Comparison of ENCODE assay signal across 18 cellular contexts in the genomic region with DNA sequence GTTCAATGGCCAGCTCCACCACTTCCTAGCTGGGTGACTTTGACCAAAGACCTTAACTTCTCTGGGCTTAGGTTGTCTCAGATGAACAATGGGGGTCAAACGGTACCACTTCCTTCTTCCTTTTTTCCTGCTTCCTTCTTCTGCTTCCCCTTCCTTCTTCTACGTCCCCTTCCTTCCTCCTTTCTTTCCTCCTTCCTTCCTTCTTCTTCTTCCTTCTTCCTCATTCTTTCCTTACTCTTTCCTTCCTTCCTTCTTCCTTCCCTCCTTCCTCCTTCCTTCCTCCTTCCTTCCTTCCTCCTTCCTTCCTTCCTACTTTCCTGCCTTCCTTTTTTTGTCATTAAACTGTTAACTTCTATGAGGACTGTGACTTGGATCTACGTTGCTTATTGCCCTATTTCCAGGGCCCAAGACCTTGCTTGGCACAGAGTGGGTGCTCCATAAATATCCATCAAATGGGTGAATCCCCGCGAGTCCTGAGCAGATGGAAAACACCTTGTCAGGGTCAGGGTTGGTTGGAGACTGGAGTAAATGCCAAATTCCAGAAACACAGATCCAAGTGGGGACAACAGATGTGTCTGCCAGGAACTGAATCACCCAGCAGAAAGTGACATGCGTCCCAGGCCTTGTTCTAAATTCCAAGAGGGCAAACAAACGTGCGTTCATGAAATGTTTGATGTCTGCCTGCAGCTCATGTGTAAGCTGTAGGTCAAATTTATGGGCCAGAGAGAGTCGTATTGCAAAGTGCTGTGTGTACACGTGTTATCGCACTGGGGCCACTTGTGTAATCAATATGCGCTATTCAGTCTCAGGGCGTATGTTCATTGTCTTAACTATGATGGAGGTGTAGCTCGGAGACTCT.
DNase-seq lines count a peak whose midpoint lies in the region; ATAC-seq, FAIRE-seq and TF ChIP-seq lines count a peak whose summit lies in the region.
"Had no signal": no experiment of that assay in that cellular context is flagged by ENCODE, and none has a peak within 500 bp of the region (broad histone marks: within the 10 kb centered on the region; RNA-seq: fewer than 3 reads in every experiment).

No MANE protein-coding gene starts in this region.

- H3K36me3 Mint-ChIP-seq in nephron (ENCODE audit: low read depth) = peaks cover 4% of the 10 kb centered on the region
- no peaks in the 10 kb centered on the region for H3K36me3 Mint-ChIP-seq in activated CD4-positive, alpha-beta T cell treated with anti-CD3 and anti-CD28 coated beads for 36 hours (ENCODE audit: low read depth)
- H3K36me3 Mint-ChIP-seq: natural killer cell treated with Interleukin-12 subunit alpha and Interleukin-12 subunit beta and Interleukin-15 and Interleukin-18, amount 100 ng/mL, for 72 hours had no signal

- H3K27ac ChIP-seq in HepG2 (ENCODE audit: extremely low read length, insufficient read depth, low read length) (no peak overlapping the region), right lobe of liver (no peak overlapping the region)
- H3K27ac ChIP-seq: gastroesophageal sphincter had no signal

- H3K36me3 ChIP-seq in HepG2 (replicated peaks in 1 of 2; ENCODE audit: control insufficient read depth in 1 of 2, insufficient read depth in 2 of 2, low read length in 2 of 2) (no peaks in the 10 kb centered on the region), right lobe of liver (no peaks in the 10 kb centered on the region)
- H3K36me3 ChIP-seq: gastroesophageal sphincter had no signal

- CTCF ChIA-PET in HepG2 (lab: Yijun Ruan, JAX; ENCODE audit: low intra/inter-chr PET ratio, low total read pairs) = no interaction called here
- CTCF ChIA-PET in activated CD4-positive, alpha-beta T cell treated with anti-CD3 and anti-CD28 coated beads for 36 hours (lab: Charles Lee) = no interaction called here

- H3K9ac ChIP-seq in HepG2 (ENCODE audit: insufficient read depth, low read depth, low read length) = no peak overlapping the region

- H2AFZ ChIP-seq in HepG2 (ENCODE audit: low read length) = no peak overlapping the region

- no peak for TF ChIP-seq POLR2A in HepG2 (IDR thresholded peaks at IDR 0.05; ENCODE audit: insufficient read depth in 1 of 2, low read depth in 2 of 2, low read length in 2 of 2)
- no peak for TF ChIP-seq POLR2A in right lobe of liver (IDR thresholded peaks at IDR 0.05)

- peaks cover 31% of the 10 kb centered on the region for H3K4me1 Mint-ChIP-seq in nephron
- no peaks in the 10 kb centered on the region for H3K4me1 Mint-ChIP-seq in activated CD4-positive, alpha-beta T cell treated with anti-CD3 and anti-CD28 coated beads for 36 hours
- H3K4me1 Mint-ChIP-seq: activated T-helper 17 cell treated with anti-CD3 and anti-CD28 coated beads, Interleukin-2, amount 50 U/mL, for 72 hours had no signal

- H3K4me1 ChIP-seq in HepG2 (ENCODE audit: insufficient read depth, low read length) (peaks cover 19% of the 10 kb centered on the region), right lobe of liver (no peaks in the 10 kb centered on the region)
- H3K4me1 ChIP-seq: gastroesophageal sphincter had no signal

- H3K27me3 Mint-ChIP-seq in nephron (ENCODE audit: low read depth) = peaks cover 32% of the 10 kb centered on the region
- H3K27me3 Mint-ChIP-seq in activated CD4-positive, alpha-beta T cell treated with anti-CD3 and anti-CD28 coated beads for 36 hours = peaks cover 14% of the 10 kb centered on the region

- no peaks in the 10 kb centered on the region for H3K9me3 ChIP-seq in HepG2 (ENCODE audit: low read length)
- H3K9me3 ChIP-seq in right lobe of liver = no peaks in the 10 kb centered on the region
- H3K9me3 ChIP-seq: gastroesophageal sphincter had no signal

- POLR2A ChIA-PET in HepG2 (lab: Yijun Ruan, JAX) = no interaction called here
- POLR2A ChIA-PET in activated CD4-positive, alpha-beta T cell treated with anti-CD3 and anti-CD28 coated beads for 36 hours (lab: Charles Lee) = no interaction called here

- H3K9me3 Mint-ChIP-seq in nephron = peaks cover 14% of the 10 kb centered on the region
- no peaks in the 10 kb centered on the region for H3K9me3 Mint-ChIP-seq in activated CD4-positive, alpha-beta T cell treated with anti-CD3 and anti-CD28 coated beads for 36 hours (ENCODE audit: low read depth)
- H3K9me3 Mint-ChIP-seq: activated T-helper 17 cell treated with anti-CD3 and anti-CD28 coated beads, Interleukin-2, amount 50 U/mL, for 72 hours; natural killer cell treated with Interleukin-12 subunit alpha and Interleukin-12 subunit beta and Interleukin-15 and Interleukin-18, amount 100 ng/mL, for 72 hours; T-helper 1 cell treated with Interleukin-12 subunit alpha and Interleukin-12 subunit beta and Interleukin-4 antibody, amounts not matched to agents 30 μg/mL and 1 μg/mL, for 36 hours had no signal

- H3K4me2 ChIP-seq in HepG2 (ENCODE audit: low read depth, low read length) = peak overlapping the region; percentile 34

- no peak for TF ChIP-seq CTCF in HepG2 (CRISPR knock-in tag; IDR thresholded peaks at IDR 0.05)
- no peak for TF ChIP-seq CTCF in right lobe of liver (IDR thresholded peaks at IDR 0.05)
- no peak for TF ChIP-seq CTCF in nephron (IDR thresholded peaks at IDR 0.05; ENCODE audit: unreplicated experiment in 3 of 3)

- H3K27me3 ChIP-seq in HepG2 (ENCODE audit: control insufficient read depth in 1 of 2, insufficient read depth in 2 of 2, low read length in 2 of 2) = peaks cover 0 to 15% of the 10 kb centered on the region in 2 experiments; a peak in 3 of 5 replicates
- H3K27me3 ChIP-seq in right lobe of liver = no peaks in the 10 kb centered on the region

- WGBS in HepG2 (ENCODE audit: low lambda C conversion rate) = 15% methylated on average over 14 of the region's 14 CpGs
- 20% methylated on average over 14 of the region's 14 CpGs for WGBS in right lobe of liver (ENCODE audit: insufficient coverage, low coverage, low lambda C conversion rate, missing lambda C conversion rate)

- no peaks in the 10 kb centered on the region for H3K79me2 ChIP-seq in HepG2 (ENCODE audit: insufficient read depth, low read length)

- DNase-seq in HepG2 (ENCODE audit: low spot score) (peak; percentile 80), right lobe of liver (no peak), NCI-H748 treated with DMSO at 0.1 percent for 48 hours (lab: John Stamatoyannopoulos, UW) (peak; percentile 54), SHP77 treated with DMSO at 0.1 percent for 48 hours (lab: John Stamatoyannopoulos, UW) (no peak)
- DNase-seq in activated CD4-positive, alpha-beta T cell treated with anti-CD3 and anti-CD28 coated beads for 36 hours = no peak
- DNase-seq: erythroblast; HFFc6; NCI-H2081 treated with DMSO at 0.1 percent for 48 hours; NK-92 treated with Interleukin-12 subunit alpha and Interleukin-12 subunit beta, amount 100 ng/mL, for 24 hours; stimulated activated CD4-positive, alpha-beta T cell treated with anti-CD3 and anti-CD28 coated beads, Interleukin-1b, Interleukin-23, amount 100 ng/mL, for 48 hours had no signal

- TF ChIP-seq EP300 in HepG2 (IDR thresholded peaks at IDR 0.05; ENCODE audit: low read depth in 2 of 2, low read length in 2 of 2) = no peak; a peak in 1 of 4 replicates
- TF ChIP-seq EP300 in HepG2 (CRISPR knock-in tag; IDR thresholded peaks at IDR 0.05; ENCODE audit: borderline replicate concordance) = no peak

- ATAC-seq in HepG2 = peak; percentile 80
- no peak for ATAC-seq in right lobe of liver
- ATAC-seq in activated CD4-positive, alpha-beta T cell treated with anti-CD3 and anti-CD28 coated beads for 36 hours = no peak
- no peak for ATAC-seq in GM21515 (IDR thresholded peaks at IDR 0.05; ENCODE audit: unreplicated experiment)
- ATAC-seq in GM19035 (IDR thresholded peaks at IDR 0.05; ENCODE audit: unreplicated experiment) = no peak
- ATAC-seq: activated T-helper 17 cell treated with anti-CD3 and anti-CD28 coated beads, Interleukin-2, amount 50 U/mL, for 72 hours; gastroesophageal sphincter had no signal

- no peak overlapping the region for H3K4me3 ChIP-seq in HepG2 (replicated peaks in 1 of 3; ENCODE audit: insufficient read depth in 1 of 3, low read depth in 2 of 3, low read length in 3 of 3)
- no peak overlapping the region for H3K4me3 ChIP-seq in right lobe of liver
- H3K4me3 ChIP-seq: gastroesophageal sphincter, lung had no signal

- peak; percentile 92 for FAIRE-seq in HepG2 (lab: Jason Lieb, UNC)

- no TSS peak for BruUV-seq in HepG2 (replicated peaks; lab: Mats Ljungman, UMichigan)

- no peak overlapping the region for H3K4me3 Mint-ChIP-seq in nephron
- no peak overlapping the region for H3K4me3 Mint-ChIP-seq in activated CD4-positive, alpha-beta T cell treated with anti-CD3 and anti-CD28 coated beads for 36 hours
- H3K4me3 Mint-ChIP-seq: activated T-helper 17 cell treated with anti-CD3 and anti-CD28 coated beads, Interleukin-2, amount 50 U/mL, for 72 hours; HFFc6; natural killer cell treated with Interleukin-12 subunit alpha and Interleukin-12 subunit beta and Interleukin-15 and Interleukin-18, amount 100 ng/mL, for 72 hours; T-helper 1 cell treated with Interleukin-12 subunit alpha and Interleukin-12 subunit beta and Interleukin-4 antibody, amounts not matched to agents 30 μg/mL and 1 μg/mL, for 36 hours had no signal

- intact Hi-C loops in HepG2 (cut with micrococcal nuclease; ENCODE audit: unreplicated experiment) (no loop called here), right lobe of liver (cut with DNase I) (no loop called here)
- intact Hi-C loops in activated CD4-positive, alpha-beta T cell treated with anti-CD3 and anti-CD28 coated beads for 36 hours (cut with DNase I, micrococcal nuclease) = no loop called here

- peak overlapping the region in 2 of 3 experiments; percentile 12 to 14 for H3K27ac Mint-ChIP-seq in nephron
- no peak overlapping the region for H3K27ac Mint-ChIP-seq in activated CD4-positive, alpha-beta T cell treated with anti-CD3 and anti-CD28 coated beads for 36 hours
- H3K27ac Mint-ChIP-seq: activated T-helper 17 cell treated with anti-CD3 and anti-CD28 coated beads, Interleukin-2, amount 50 U/mL, for 72 hours; HFFc6; natural killer cell treated with Interleukin-12 subunit alpha and Interleukin-12 subunit beta and Interleukin-15 and Interleukin-18, amount 100 ng/mL, for 72 hours; T-helper 1 cell treated with Interleukin-12 subunit alpha and Interleukin-12 subunit beta and Interleukin-4 antibody, amounts not matched to agents 30 μg/mL and 1 μg/mL, for 36 hours had no signal

- no peaks in the 10 kb centered on the region for H4K20me1 ChIP-seq in HepG2 (ENCODE audit: insufficient read depth, low read length)

- in situ Hi-C loops in HepG2 (cut with HindIII; ENCODE audit: extremely low pct_ligation_motif_present, low pct_unique_long_range_greater_than_20kb) = no loop called here

- TF ChIP-seq RAD21 in HepG2 (CRISPR knock-in tag; IDR thresholded peaks at IDR 0.05) = no peak

TF ChIP-seq in HepG2, 621 proteins besides CTCF, POLR2A, EP300 and RAD21 (continues in another document):
- TF ChIP-seq, protein P1, sequence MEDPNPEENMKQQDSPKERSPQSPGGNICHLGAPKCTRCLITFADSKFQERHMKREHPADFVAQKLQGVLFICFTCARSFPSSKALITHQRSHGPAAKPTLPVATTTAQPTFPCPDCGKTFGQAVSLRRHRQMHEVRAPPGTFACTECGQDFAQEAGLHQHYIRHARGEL (CRISPR knock-in tag; IDR thresholded peaks at IDR 0.05) = no peak
- 0 out of 2 replicates have a peak, but pooled peaks have one; percentile 21 for TF ChIP-seq ZFX (CRISPR knock-in tag; IDR thresholded peaks at IDR 0.05; ENCODE audit: low read depth)

Comparison
In these comparisons a context has a peak if more than half of its experiments do, and no peak if none do; other contexts are left out.
1. DNase-seq: peak in HepG2 (single experiment) and NCI-H748 treated with DMSO at 0.1 percent for 48 hours (single experiment); none in right lobe of liver (0 of 3), activated CD4-positive, alpha-beta T cell treated with anti-CD3 and anti-CD28 coated beads for 36 hours (single experiment) and SHP77 treated with DMSO at 0.1 percent for 48 hours (single experiment).